In the genomic region with DNA sequence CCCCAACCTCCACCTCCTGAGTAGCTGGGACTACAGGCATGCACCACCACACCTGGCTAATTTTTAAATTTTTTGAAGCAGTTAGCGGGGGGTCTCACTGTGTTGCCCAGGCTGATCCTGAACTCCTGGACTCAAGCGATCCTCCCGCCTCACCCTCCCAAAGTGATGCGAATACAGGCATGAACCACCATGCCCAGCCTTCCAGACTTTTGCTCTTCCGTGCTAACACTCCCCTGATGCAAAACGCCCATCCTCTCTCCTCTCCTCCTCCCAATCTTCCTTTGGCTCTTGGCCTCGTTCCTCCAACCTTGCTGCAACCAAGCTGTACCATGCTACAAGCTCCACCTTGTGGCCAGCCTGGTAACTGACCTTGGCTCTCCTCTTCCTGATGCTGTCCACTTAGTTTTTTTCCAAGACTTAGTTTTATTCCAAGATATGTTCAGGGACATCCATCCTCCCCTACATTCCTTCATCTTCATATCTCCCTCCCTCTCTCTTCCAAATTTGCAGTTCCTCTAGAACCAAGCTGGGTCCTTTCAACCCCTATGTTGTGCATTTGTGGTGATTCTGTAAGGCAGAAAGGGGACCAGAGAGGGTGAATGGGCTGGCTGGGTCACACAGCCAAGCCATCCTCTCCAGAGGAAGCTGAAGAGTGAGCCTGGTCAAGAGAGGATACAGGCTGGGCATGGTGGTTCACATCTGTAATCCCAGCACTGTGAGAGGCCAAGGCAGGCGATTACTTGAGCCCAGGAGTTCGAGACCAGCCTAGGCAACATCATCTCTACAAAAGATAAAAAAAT, we compare ENCODE assay signal across 10 cellular contexts. TPM values are rescaled to one million over a fixed set of nuclear protein-coding genes. Genes with fewer than 3 reads are reported as not detected.
A peak's percentile ranks its signal among the peaks of the same experiment; 100 is the strongest.
DNase-seq lines count a peak whose midpoint lies in the region; ATAC-seq, FAIRE-seq and TF ChIP-seq lines count a peak whose summit lies in the region.
"Had no signal": no experiment of that assay in that cellular context is flagged by ENCODE, and none has a peak within 500 bp of the region (broad histone marks: within the 10 kb centered on the region; RNA-seq: fewer than 3 reads in every experiment).

No MANE protein-coding gene starts in this region.

- no peaks in the 10 kb centered on the region for H3K36me3 Mint-ChIP-seq in stimulated activated effector memory CD8-positive, alpha-beta T cell treated with anti-CD3 and anti-CD28 coated beads, Interleukin-12 subunit alpha, Interleukin-12 subunit beta, amount 100 ng/mL, for 72 hours
- peaks cover 0 to 16% (median 0%) of the 10 kb centered on the region in 3 donors for H3K36me3 Mint-ChIP-seq in CD8-positive, alpha-beta memory T cell

- H3K27ac ChIP-seq in DND-41 (ENCODE audit: low read length) (no peak overlapping the region), Peyer's patch (no peak overlapping the region), small intestine (ENCODE audit: low read depth in 1 of 2, low read length in 1 of 2) (no peak overlapping the region)
- H3K27ac ChIP-seq in CD8-positive, alpha-beta memory T cell (ENCODE audit: low read depth, low read length): no peak overlapping the region
- H3K27ac ChIP-seq: esophagus squamous epithelium had no signal

- H3K4me1 ChIP-seq in DND-41 (ENCODE audit: insufficient read depth, low read length) (no peaks in the 10 kb centered on the region), Peyer's patch (no peaks in the 10 kb centered on the region), small intestine (ENCODE audit: control insufficient read depth in 2 of 2, insufficient read depth in 1 of 2, low read depth in 1 of 2, low read length in 1 of 2) (no peaks in the 10 kb centered on the region)
- H3K4me1 ChIP-seq in CD8-positive, alpha-beta memory T cell (ENCODE audit: insufficient read depth, low read length): no peaks in the 10 kb centered on the region

- H3K36me3 ChIP-seq in DND-41 (ENCODE audit: insufficient read depth, low read length) (no peaks in the 10 kb centered on the region), Peyer's patch (no peaks in the 10 kb centered on the region), small intestine (ENCODE audit: control insufficient read depth in 2 of 2, insufficient read depth in 2 of 2, low read length in 2 of 2) (no peaks in the 10 kb centered on the region)
- no peaks in the 10 kb centered on the region for H3K36me3 ChIP-seq in CD8-positive, alpha-beta memory T cell (ENCODE audit: insufficient read depth, low read length)
- H3K36me3 ChIP-seq: esophagus squamous epithelium had no signal

- H2AFZ ChIP-seq in DND-41 (ENCODE audit: low read depth, low read length): no peak overlapping the region

- no peak for FAIRE-seq in small intestine (lab: Jason Lieb, UNC)

- peaks cover 7% of the 10 kb centered on the region for H3K4me1 Mint-ChIP-seq in stimulated activated effector memory CD8-positive, alpha-beta T cell treated with anti-CD3 and anti-CD28 coated beads, Interleukin-12 subunit alpha, Interleukin-12 subunit beta, amount 100 ng/mL, for 72 hours
- no peaks in the 10 kb centered on the region for H3K4me1 Mint-ChIP-seq in CD8-positive, alpha-beta memory T cell

- no peaks in the 10 kb centered on the region for H3K79me2 ChIP-seq in DND-41 (ENCODE audit: insufficient read depth, low read length)

- TF ChIP-seq POLR2A in Peyer's patch (IDR thresholded peaks at IDR 0.05): no peak

- no peak for ATAC-seq in DND-41 (ENCODE audit: insufficient read depth, low read depth)
- no peak for ATAC-seq in stimulated activated effector memory CD8-positive, alpha-beta T cell treated with anti-CD3 and anti-CD28 coated beads, Interleukin-12 subunit alpha, Interleukin-12 subunit beta, amount 100 ng/mL, for 72 hours

- no peak overlapping the region for H3K9ac ChIP-seq in DND-41 (ENCODE audit: low read depth, low read length)

- H3K27me3 ChIP-seq in DND-41 (ENCODE audit: insufficient read depth, low read length, poor library complexity) (no peaks in the 10 kb centered on the region), Peyer's patch (no peaks in the 10 kb centered on the region), small intestine (ENCODE audit: control insufficient read depth in 2 of 2, insufficient read depth in 2 of 2, low read length in 2 of 2) (peaks cover 0 to 6% of the 10 kb centered on the region in 2 donors)
- H3K27me3 ChIP-seq in CD8-positive, alpha-beta memory T cell (ENCODE audit: insufficient read depth, low read length, poor library complexity, severe bottlenecking): no peaks in the 10 kb centered on the region

- H3K4me3 Mint-ChIP-seq in stimulated activated effector memory CD8-positive, alpha-beta T cell treated with anti-CD3 and anti-CD28 coated beads, Interleukin-12 subunit alpha, Interleukin-12 subunit beta, amount 100 ng/mL, for 72 hours: no peak overlapping the region
- no peak overlapping the region for H3K4me3 Mint-ChIP-seq in CD8-positive, alpha-beta memory T cell

- H3K27ac Mint-ChIP-seq in stimulated activated effector memory CD8-positive, alpha-beta T cell treated with anti-CD3 and anti-CD28 coated beads, Interleukin-12 subunit alpha, Interleukin-12 subunit beta, amount 100 ng/mL, for 72 hours: no peak overlapping the region
- H3K27ac Mint-ChIP-seq in CD8-positive, alpha-beta memory T cell: no peak overlapping the region

- TF ChIP-seq CTCF in DND-41 (IDR thresholded peaks at IDR 0.05; ENCODE audit: borderline replicate concordance, extremely low read depth, low read length, poor library complexity, severe bottlenecking) (peak; percentile 67), fibroblast of villous mesenchyme (IDR thresholded peaks at IDR 0.05; ENCODE audit: insufficient read depth, low read depth, low read length) (peak; percentile 39), Peyer's patch (IDR thresholded peaks at IDR 0.05) (peak in 2 of 6 experiments; percentile 2 to 12)

- no peaks in the 10 kb centered on the region for H4K20me1 ChIP-seq in DND-41 (ENCODE audit: insufficient read depth, low read length)

- WGBS in small intestine, 3 donors: 78 to 85% (median 83%) methylated on average over 9 of the region's 9 CpGs

- H3K9me3 ChIP-seq in DND-41 (ENCODE audit: insufficient read depth, low read length, severe bottlenecking): peaks cover 12% of the 10 kb centered on the region
- H3K9me3 ChIP-seq in Peyer's patch: peaks cover 0 to 20% (median 5%) of the 10 kb centered on the region in 4 donors
- no peaks in the 10 kb centered on the region for H3K9me3 ChIP-seq in small intestine (ENCODE audit: control insufficient read depth, low read depth)
- peaks cover 9% of the 10 kb centered on the region for H3K9me3 ChIP-seq in CD8-positive, alpha-beta memory T cell (ENCODE audit: low read length)

- no peak overlapping the region for H3K4me2 ChIP-seq in DND-41 (ENCODE audit: insufficient read depth, low read length)

- H3K27me3 Mint-ChIP-seq in CD8-positive, alpha-beta memory T cell: peaks cover 15 to 35% of the 10 kb centered on the region in 2 donors

- CTCF ChIA-PET in CD8-positive, alpha-beta memory T cell (lab: Charles Lee): no interaction called here

- POLR2A ChIA-PET in CD8-positive, alpha-beta memory T cell (lab: Charles Lee): no interaction called here

- DNase-seq in A172 (ENCODE audit: low spot score): peak; percentile 21
- peak; percentile 22 for DNase-seq in DND-41
- DNase-seq in RKO (ENCODE audit: low spot score): peak; percentile 22
- DNase-seq in fibroblast of villous mesenchyme (ENCODE audit: low read depth): no peak
- DNase-seq in Peyer's patch: no peak
- no peak for DNase-seq in stimulated activated effector memory CD8-positive, alpha-beta T cell treated with anti-CD3 and anti-CD28 coated beads, Interleukin-12 subunit alpha, Interleukin-12 subunit beta, amount 100 ng/mL, for 72 hours (ENCODE audit: low spot score in 2 of 2)
- DNase-seq in small intestine: no peak
- no peak for DNase-seq in CD8-positive, alpha-beta memory T cell
- DNase-seq: esophagus squamous epithelium, NCI-H187 had no signal

- H3K4me3 ChIP-seq in DND-41 (ENCODE audit: low read depth in 1 of 2, low read length in 2 of 2) (no peak overlapping the region), fibroblast of villous mesenchyme (ENCODE audit: low read depth, low read length) (no peak overlapping the region), Peyer's patch (no peak overlapping the region), small intestine (ENCODE audit: low read depth in 1 of 2, low read length in 2 of 2) (no peak overlapping the region)
- H3K4me3 ChIP-seq in CD8-positive, alpha-beta memory T cell (ENCODE audit: low read length): no peak overlapping the region
- H3K4me3 ChIP-seq: esophagus squamous epithelium had no signal

- peaks cover 4% of the 10 kb centered on the region for H3K9me3 Mint-ChIP-seq in stimulated activated effector memory CD8-positive, alpha-beta T cell treated with anti-CD3 and anti-CD28 coated beads, Interleukin-12 subunit alpha, Interleukin-12 subunit beta, amount 100 ng/mL, for 72 hours
- H3K9me3 Mint-ChIP-seq in CD8-positive, alpha-beta memory T cell: peaks cover 11 to 32% (median 20%) of the 10 kb centered on the region in 5 donors

RNA-seq across cellular contexts. Expression of gene TINCR, which starts 32.8 kb away (rescaled TPM):
- total RNA-seq in A172 (2014; rRNA removed; shearing (Covaris generic)): 0.50 and 1.8 TPM in 2 replicates
- total RNA-seq in fibroblast of villous mesenchyme: not detected in 2 replicates
- total RNA-seq in Peyer's patch: 1 to 10 TPM in 2 of 4 donors, under 1 TPM in 1, not detected in 1; 0.67 to 2.6 (median 1.2) TPM
- 1 to 10 TPM in 1 of 3 donors, under 1 TPM in 2; 0.69 to 1.3 (median 0.81) TPM for polyA plus RNA-seq in small intestine
- under 1 TPM; 0.20 to 0.28 TPM for total RNA-seq in CD8-positive, alpha-beta memory T cell
- polyA plus RNA-seq in CD8-positive, alpha-beta memory T cell: 0.16 TPM

Comparison
In these comparisons a context has a peak if more than half of its experiments do, and no peak if none do; other contexts are left out.
1. DNase-seq: peak in A172 (single experiment), DND-41 (single experiment) and RKO (single experiment); none in fibroblast of villous mesenchyme (single experiment), Peyer's patch (0 of 3), stimulated activated effector memory CD8-positive, alpha-beta T cell treated with anti-CD3 and anti-CD28 coated beads, Interleukin-12 subunit alpha, Interleukin-12 subunit beta, amount 100 ng/mL, for 72 hours (0 of 2), small intestine (single experiment) and CD8-positive, alpha-beta memory T cell (0 of 5).